In genomic region chr19:42140125-42140754, GRCh38 we compare ENCODE assay signal across 9 cellular contexts. TPM values are rescaled to one million over a fixed set of nuclear protein-coding genes. Genes with fewer than 3 reads are reported as not detected.
DNase-seq lines count a peak whose midpoint lies in the region; ATAC-seq, FAIRE-seq and TF ChIP-seq lines count a peak whose summit lies in the region.
"Had no signal": no experiment of that assay in that cellular context is flagged by ENCODE, and none has a peak within 500 bp of the region (broad histone marks: within the 10 kb centered on the region; RNA-seq: fewer than 3 reads in every experiment).

No MANE protein-coding gene starts in this region.

- H3K27me3 Mint-ChIP-seq in Caco-2 (ENCODE audit: insufficient read depth, unreplicated experiment) = peaks cover 14% of the 10 kb centered on the region
- H3K27me3 Mint-ChIP-seq in naive thymus-derived CD8-positive, alpha-beta T cell = no peaks in the 10 kb centered on the region

- CTCF ChIA-PET in Caco-2 (lab: Charles Lee) (interaction anchor here (0.6 to 1.0 kb wide), 4 partner anchors 31 to 178 kb away, joined by 3 to 6 read pairs (median 4); no protein-coding TSS in a partner anchor), H1 (lab: Charles Lee; ENCODE audit: partially characterized antibody) (interaction anchor here (0.9 to 10.9 kb wide), 17 partner anchors 8 to 284 kb away, joined by 3 to 159 read pairs (median 5); partner anchors contain the start of gene GSK3A)

- no peak overlapping the region for H3K27ac Mint-ChIP-seq in Caco-2 (ENCODE audit: unreplicated experiment)
- peak overlapping the region in 2 of 10 donors; percentile 50 to 51 for H3K27ac Mint-ChIP-seq in naive thymus-derived CD8-positive, alpha-beta T cell

- 13% methylated on average over 8 of the region's 8 CpGs; no CpG with 5 or more reads in 1 of the 2 experiments for WGBS in H1 (ENCODE audit: extremely low coverage in 1 of 2, insufficient coverage in 1 of 2, insufficient read length in 1 of 2, insufficient replicate concordance in 2 of 2, low coverage in 1 of 2, low lambda C conversion rate in 2 of 2, missing lambda C conversion rate in 1 of 2), 2 experiments

- no peak overlapping the region for H3K4me3 Mint-ChIP-seq in Caco-2 (ENCODE audit: unreplicated experiment)
- H3K4me3 Mint-ChIP-seq in naive thymus-derived CD8-positive, alpha-beta T cell = no peak overlapping the region

- H3K4me3 ChIP-seq in Caco-2 (ENCODE audit: low read depth, low read length) (no peak overlapping the region), H1 (ENCODE audit: extremely low read depth in 1 of 4, insufficient read depth in 2 of 4, low read depth in 3 of 4, low read length in 4 of 4) (no peak overlapping the region)
- H3K4me3 ChIP-seq: skin epidermis had no signal

- H3K36me3 ChIP-seq in Caco-2 (ENCODE audit: control insufficient read depth, insufficient read depth, low read length) (no peaks in the 10 kb centered on the region), H1 (ENCODE audit: control insufficient read depth in 2 of 4, insufficient read depth in 4 of 4, low read length in 3 of 4) (no peaks in the 10 kb centered on the region)

- peaks cover 4 to 8% of the 10 kb centered on the region in 2 experiments for H4K20me1 ChIP-seq in H1 (replicated peaks in 1 of 2; ENCODE audit: control insufficient read depth in 1 of 2, insufficient read depth in 2 of 2, low read length in 2 of 2)

- no TSS peak for BruUV-seq in Caco-2 (replicated peaks; lab: Mats Ljungman, UMichigan)

- no peaks in the 10 kb centered on the region for H3K79me2 ChIP-seq in H1 (ENCODE audit: control insufficient read depth in 1 of 2, insufficient read depth in 2 of 2, low read length in 2 of 2)

- H3K9me3 Mint-ChIP-seq in Caco-2 (ENCODE audit: unreplicated experiment) = no peaks in the 10 kb centered on the region
- H3K9me3 Mint-ChIP-seq in naive thymus-derived CD8-positive, alpha-beta T cell = no peaks in the 10 kb centered on the region

- H3K79me1 ChIP-seq in H1 (ENCODE audit: low read depth, low read length) = no peaks in the 10 kb centered on the region; the same call in 1 of the 2 replicates

- FAIRE-seq in H1 (lab: Jason Lieb, UNC) = peak; percentile 55

- TF ChIP-seq CTCF in Caco-2 (IDR thresholded peaks at IDR 0.05; ENCODE audit: insufficient read depth in 1 of 2, low read depth in 1 of 2, low read length in 1 of 2, severe bottlenecking in 1 of 2, unreplicated experiment in 1 of 2) = no peak
- no peak for TF ChIP-seq CTCF in H1 (IDR thresholded peaks at IDR 0.05; ENCODE audit: control extremely low read depth in 1 of 3, insufficient read depth in 1 of 3, low read depth in 1 of 3, low read length in 3 of 3)

- POLR2A ChIA-PET in Caco-2 (lab: Charles Lee) (no interaction called here), H1 (lab: Charles Lee; ENCODE audit: partially characterized antibody) (interaction anchor here (0.6 to 2.1 kb wide), 4 partner anchors 9 to 43 kb away, joined by 3 to 10 read pairs (median 4); no protein-coding TSS in a partner anchor)
- POLR2A ChIA-PET in naive thymus-derived CD8-positive, alpha-beta T cell (lab: Charles Lee) = interaction anchor here (1.2 to 1.4 kb wide), 2 partner anchors 8 to 16 kb away, joined by 3 to 5 read pairs; partner anchors contain the start of gene POU2F2

- H2BK12ac ChIP-seq in H1 (ENCODE audit: low read depth, low read length) = no peak overlapping the region

- ATAC-seq in naive thymus-derived CD8-positive, alpha-beta T cell = peak; percentile 55 to 64
- ATAC-seq in GM19395 (IDR thresholded peaks at IDR 0.05; ENCODE audit: unreplicated experiment) (no peak), HG03095 (IDR thresholded peaks at IDR 0.05; ENCODE audit: unreplicated experiment) (no peak), HG03432 (IDR thresholded peaks at IDR 0.05; ENCODE audit: unreplicated experiment) (no peak), GM21737 (IDR thresholded peaks at IDR 0.05; ENCODE audit: unreplicated experiment) (no peak)

- H3K18ac ChIP-seq in H1 (ENCODE audit: extremely low read depth, low read length) = no peak overlapping the region

- no peak overlapping the region for H3K4ac ChIP-seq in H1 (replicated peaks; ENCODE audit: insufficient read length, low read depth, low read length)

- H3K9me3 ChIP-seq in Caco-2 (no peaks in the 10 kb centered on the region), H1 (ENCODE audit: insufficient read depth in 2 of 2, low read depth in 1 of 2, low read length in 1 of 2) (no peaks in the 10 kb centered on the region)

- no peaks in the 10 kb centered on the region for H3K23me2 ChIP-seq in H1 (ENCODE audit: low read depth, low read length)

- peak; percentile 8 to 29; a peak in 1 of 4 replicates for TF ChIP-seq RAD21 in H1 (IDR thresholded peaks at IDR 0.05 in 1 of 2, conservative IDR thresholded peaks at IDR 0.05 in 1 of 2; ENCODE audit: low read depth in 2 of 2, low read length in 2 of 2)

- H2AK5ac ChIP-seq in H1 (ENCODE audit: low read depth, low read length) = no peak overlapping the region

- no peaks in the 10 kb centered on the region for H3K4me1 Mint-ChIP-seq in Caco-2 (ENCODE audit: low read depth, unreplicated experiment)
- peaks cover 14 to 25% (median 20%) of the 10 kb centered on the region in 4 donors for H3K4me1 Mint-ChIP-seq in naive thymus-derived CD8-positive, alpha-beta T cell

- no peak overlapping the region for H2BK120ac ChIP-seq in H1 (replicated peaks; ENCODE audit: low read depth, low read length)

- H3K9ac ChIP-seq in H1 (replicated peaks in 1 of 4; ENCODE audit: extremely low read depth in 1 of 4, low read depth in 3 of 4, low read length in 3 of 4) = no peak overlapping the region

- H3K27me3 ChIP-seq in Caco-2 (replicated peaks; ENCODE audit: control insufficient read depth, insufficient read depth, low read length) (no peaks in the 10 kb centered on the region), H1 (replicated peaks in 1 of 4; ENCODE audit: control insufficient read depth in 3 of 4, extremely low read depth in 1 of 4, insufficient read depth in 3 of 4, low read length in 3 of 4) (no peaks in the 10 kb centered on the region; a peak in 3 of 7 replicates)

- H2BK15ac ChIP-seq in H1 (ENCODE audit: low read length) = no peak overlapping the region

- no peak overlapping the region for H4K8ac ChIP-seq in H1 (ENCODE audit: extremely low read depth, insufficient read depth, low read length)

- no peaks in the 10 kb centered on the region for H3K4me1 ChIP-seq in Caco-2
- peaks cover 0 to 6% (median 0%) of the 10 kb centered on the region in 4 experiments; a peak in 2 of 7 replicates for H3K4me1 ChIP-seq in H1 (replicated peaks in 1 of 4; ENCODE audit: control insufficient read depth in 3 of 4, insufficient read depth in 4 of 4, low read length in 3 of 4)

- H3K4me2 ChIP-seq in H1 (ENCODE audit: insufficient read depth in 1 of 2, low read depth in 2 of 2, low read length in 2 of 2) = no peak overlapping the region

- intact Hi-C loops in Caco-2 (cut with micrococcal nuclease; ENCODE audit: unreplicated experiment) = loop anchor here (5.0 kb wide), 1 partner anchor 37 kb away; no protein-coding TSS in a partner anchor

- no peak overlapping the region for H2BK20ac ChIP-seq in H1 (ENCODE audit: low read length)

- no peak overlapping the region for H2AFZ ChIP-seq in H1 (ENCODE audit: low read length)

- TF ChIP-seq EP300 in H1 (IDR thresholded peaks at IDR 0.05; ENCODE audit: borderline replicate concordance in 1 of 2, low read depth in 2 of 2, low read length in 2 of 2) = no peak

- H3K14ac ChIP-seq in H1 (ENCODE audit: insufficient read length) = no peak overlapping the region

- DNase-seq in Caco-2 (peak; percentile 54 to 76), NOMO-1 (lab: John Stamatoyannopoulos, UW; ENCODE audit: unreplicated experiment in 2 of 2) (peak; percentile 69 to 82), H1 (ENCODE audit: low read depth in 1 of 2, low spot score in 2 of 2) (peak; percentile 31 to 91)
- DNase-seq in naive thymus-derived CD8-positive, alpha-beta T cell = peak in 3 of 10 donors; percentile 21 to 69 (median 31)

- no peaks in the 10 kb centered on the region for H3K36me3 Mint-ChIP-seq in Caco-2 (ENCODE audit: insufficient read depth, unreplicated experiment)
- peaks cover 6 to 17% (median 6%) of the 10 kb centered on the region in 3 donors for H3K36me3 Mint-ChIP-seq in naive thymus-derived CD8-positive, alpha-beta T cell

- no peak overlapping the region for H3K23ac ChIP-seq in H1 (ENCODE audit: insufficient read length)

- H3K56ac ChIP-seq in H1 (replicated peaks; ENCODE audit: insufficient read length, low read depth, low read length) = no peak overlapping the region

- no peak overlapping the region for H4K5ac ChIP-seq in H1 (ENCODE audit: insufficient read length, low read depth, low read length)

- H4K91ac ChIP-seq in H1 (replicated peaks; ENCODE audit: insufficient read length, low read length) = no peak overlapping the region

- no peak overlapping the region for H2BK5ac ChIP-seq in H1 (ENCODE audit: low read depth, low read length)

- no peak overlapping the region for H3K27ac ChIP-seq in H1 (ENCODE audit: low read depth, low read length)
- H3K27ac ChIP-seq: skin epidermis had no signal

- no peak for TF ChIP-seq POLR2A in H1 (IDR thresholded peaks at IDR 0.05; ENCODE audit: control extremely low read depth in 1 of 2, low read depth in 2 of 2, low read length in 2 of 2)

TF ChIP-seq in H1, 55 proteins besides CTCF, POLR2A, EP300 and RAD21 (continues in another document):
- peak; percentile 74 for TF ChIP-seq TAF7 (optimal IDR thresholded peaks at IDR 0.05; ENCODE audit: borderline replicate concordance, low read depth, low read length)
- no peak for TF ChIP-seq POU5F1 (IDR thresholded peaks at IDR 0.05; ENCODE audit: low read depth, low read length)
- TF ChIP-seq USF2 (IDR thresholded peaks at IDR 0.05; ENCODE audit: low read length) = no peak
- no peak for TF ChIP-seq SP1 (IDR thresholded peaks at IDR 0.05; ENCODE audit: low read depth, low read length)

RNA-seq across cellular contexts. Expression of gene POU2F2, which starts 8.0 kb away (rescaled TPM):
- 0.95 and 1.5 TPM in 2 replicates for total RNA-seq in Caco-2 (2022)
- total RNA-seq in H1 (2021; fragmentation: NEBNext Ultra II Directional; extraction: Animal tissue kit (Norgen Biotek cat#: 25700)) = 6.1 and 7.2 TPM in 2 replicates
- 5.0 and 7.3 TPM in 2 replicates for polyA plus RNA-seq in H1 (2011; rRNA removed)
- polyA plus RNA-seq in H1 (2011; cell fraction: cytosol; rRNA removed) = 4.2 TPM
- 22.7 TPM for polyA plus RNA-seq in H1 (2011; cell fraction: nucleus; rRNA removed)
- polyA plus RNA-seq in H1 (2012, experiment 1 of 2) = 6.2 to 8.0 TPM (median 7.3 TPM) in 4 replicates
- 2.7 TPM for polyA plus RNA-seq in H1 (2012, experiment 2 of 2)
- polyA plus RNA-seq in H1 (2013, experiment 1 of 2) = 14.6 TPM
- 10.8 TPM for polyA plus RNA-seq in H1 (2013, experiment 2 of 2)
- 1.3 and 2.0 TPM in 2 replicates for polyA minus RNA-seq in H1 (2011; rRNA and poly(A)+ RNA removed)
- polyA minus RNA-seq in H1 (2011; cell fraction: cytosol; rRNA and poly(A)+ RNA removed) = 1.3 TPM
- 5.9 TPM for polyA minus RNA-seq in H1 (2011; cell fraction: nucleus; rRNA and poly(A)+ RNA removed)
- 10 to 100 TPM; 85.0 to 88.5 TPM for total RNA-seq in naive thymus-derived CD8-positive, alpha-beta T cell
- polyA plus RNA-seq in naive thymus-derived CD8-positive, alpha-beta T cell = 1 to 10 TPM; 2.4 to 6.6 (median 4.7) TPM

Comparison
In these comparisons a context has a peak if more than half of its experiments do, and no peak if none do; other contexts are left out.
1. ATAC-seq: peak in naive thymus-derived CD8-positive, alpha-beta T cell (2 of 2); none in GM19395 (single experiment), HG03095 (single experiment), HG03432 (single experiment) and GM21737 (single experiment).
2. RNA of gene POU2F2, which starts 8.0 kb away (total RNA-seq): 85.0 to 88.5 TPM in naive thymus-derived CD8-positive, alpha-beta T cell; 6.1 to 7.2 TPM in H1 and 0.95 to 1.5 TPM in Caco-2; every median in the first group is over 10 times any median in the second.